ENCODE assay signal across 8 cellular contexts in genomic region chr2:222057249-222058073, GRCh38.
DNase-seq lines count a peak whose midpoint lies in the region; ATAC-seq and TF ChIP-seq lines count a peak whose summit lies in the region.

No MANE protein-coding gene starts in this region.

- no peaks in the 10 kb centered on the region for H3K36me3 ChIP-seq in MM.1S (replicated peaks; ENCODE audit: insufficient read depth, low read length)

- ATAC-seq in HG03378 (IDR thresholded peaks at IDR 0.05; ENCODE audit: unreplicated experiment) (no peak), HG03159 (IDR thresholded peaks at IDR 0.05; ENCODE audit: unreplicated experiment) (no peak)

- no peak overlapping the region for H3K27ac Mint-ChIP-seq in MCF 10A (ENCODE audit: low read depth, unreplicated experiment)

- peak; percentile 72 for TF ChIP-seq CTCF in MM.1S (IDR thresholded peaks at IDR 0.05; ENCODE audit: low read length)
- TF ChIP-seq CTCF in MCF 10A (IDR thresholded peaks at IDR 0.05; ENCODE audit: unreplicated experiment): peak; percentile 54

- H3K27me3 ChIP-seq in MM.1S (replicated peaks; ENCODE audit: insufficient read depth, low read length): no peaks in the 10 kb centered on the region

- intact Hi-C loops in MCF 10A (cut with micrococcal nuclease): loop anchor here (1.0 kb wide), 3 partner anchors 261 to 556 kb away; no protein-coding TSS in a partner anchor

- no peak overlapping the region for H3K4me3 Mint-ChIP-seq in MCF 10A (ENCODE audit: unreplicated experiment)

- CTCF ChIA-PET in MCF 10A (lab: Yijun Ruan, JAX): interaction anchor here (0.6 to 3.4 kb wide), 23 partner anchors 9 to 558 kb away, joined by 3 to 14 read pairs (median 4); no protein-coding TSS in a partner anchor

- no peak overlapping the region for H3K4me2 ChIP-seq in MM.1S (ENCODE audit: low read depth, low read length)

- POLR2A ChIA-PET in MCF 10A (lab: Yijun Ruan, JAX): no interaction called here

- no peak overlapping the region for H3K9ac ChIP-seq in MM.1S (ENCODE audit: low read length)

- no peaks in the 10 kb centered on the region for H3K9me3 ChIP-seq in MM.1S (replicated peaks; ENCODE audit: insufficient read depth, low read length)

- DNase-seq in NOMO-1 (lab: John Stamatoyannopoulos, UW; ENCODE audit: unreplicated experiment in 2 of 2): peak; percentile 11 to 30
- no peak for DNase-seq in NOMO-1 treated with dmso at 0.1 percent for 144 hours (lab: John Stamatoyannopoulos, UW; ENCODE audit: unreplicated experiment)
- peak; percentile 33 for DNase-seq in MM.1S
- DNase-seq in MCF 10A (ENCODE audit: unreplicated experiment): no peak
- peak; percentile 20 for DNase-seq in myocyte (ENCODE audit: low read depth)
- DNase-seq in activated naive CD4-positive, alpha-beta T cell (lab: John Stamatoyannopoulos, UW): no peak

- no peaks in the 10 kb centered on the region for H3F3A ChIP-seq in MM.1S (ENCODE audit: insufficient read depth, low read length)

- no peaks in the 10 kb centered on the region for H3K4me1 ChIP-seq in MM.1S (ENCODE audit: low read length)

- no peaks in the 10 kb centered on the region for H3K36me3 Mint-ChIP-seq in MCF 10A (ENCODE audit: insufficient read depth, unreplicated experiment)

- no peaks in the 10 kb centered on the region for H3K79me2 ChIP-seq in MM.1S (ENCODE audit: low read length)

- H3K27ac ChIP-seq in MM.1S (ENCODE audit: low read length): no peak overlapping the region

- no peaks in the 10 kb centered on the region for H3K9me3 Mint-ChIP-seq in MCF 10A (ENCODE audit: unreplicated experiment)

- H4K20me1 ChIP-seq in MM.1S (ENCODE audit: insufficient read depth, low read length): no peaks in the 10 kb centered on the region

- peaks cover 5% of the 10 kb centered on the region for H3K4me1 Mint-ChIP-seq in MCF 10A (ENCODE audit: insufficient read depth, unreplicated experiment)

- no peaks in the 10 kb centered on the region for H3K9me2 ChIP-seq in MM.1S (replicated peaks; ENCODE audit: insufficient read depth, low read length)

- no peak overlapping the region for H3K4me3 ChIP-seq in MM.1S (ENCODE audit: low read length)

- no TSS peak for BruUV-seq in MCF 10A (replicated peaks; lab: Mats Ljungman, UMichigan)

- no peak overlapping the region for H2AFZ ChIP-seq in MM.1S (ENCODE audit: low read length)

- peaks cover 82% of the 10 kb centered on the region for H3K27me3 Mint-ChIP-seq in MCF 10A (ENCODE audit: insufficient read depth, unreplicated experiment)

Comparison
In these comparisons a context has a peak if more than half of its experiments do, and no peak if none do; other contexts are left out.
1. DNase-seq: peak in NOMO-1 (2 of 2), MM.1S (single experiment) and myocyte (single experiment); none in NOMO-1 treated with dmso at 0.1 percent for 144 hours (single experiment), MCF 10A (single experiment) and activated naive CD4-positive, alpha-beta T cell (0 of 4).